In genomic region chr17:21428742-21429141, GRCh38 we compare ENCODE assay signal across 9 cellular contexts. TPM values are rescaled to one million over a fixed set of nuclear protein-coding genes. Genes with fewer than 3 reads are reported as not detected.
"Had no signal": no experiment of that assay in that cellular context is flagged by ENCODE, and none has a peak within 500 bp of the region (broad histone marks: within the 10 kb centered on the region; RNA-seq: fewer than 3 reads in every experiment).

No MANE protein-coding gene starts in this region.

RNA-seq across cellular contexts. Expression of gene KCNJ12, which starts 52.6 kb away (rescaled TPM):
- total RNA-seq: activated CD4-positive, alpha-beta T cell treated with anti-CD3 and anti-CD28 coated beads for 36 hours; activated CD4-positive, alpha-beta T cell treated with anti-CD3 and anti-CD28 coated beads, Interleukin-2, amount 10 ng/mL, durations not matched to agents 7 days and 5 days; activated CD8-positive, alpha-beta T cell treated with anti-CD3 and anti-CD28 coated beads, Interleukin-2, amount 10 ng/mL, durations not matched to agents 7 days and 5 days; activated naive CD4-positive, alpha-beta T cell treated with anti-CD3 and anti-CD28 coated beads for 36 hours; activated naive CD4-positive, alpha-beta T cell treated with anti-CD3 and anti-CD28 coated beads, Interleukin-2, amount 50 U/mL, for 72 hours; activated T-helper 1 cell treated with anti-CD3 and anti-CD28 coated beads, Interleukin-12 subunit alpha, Interleukin-12 subunit beta, Interleukin-2, Interleukin-4 antibody, amounts not matched to agents 30 ng/mL and 10 ng/mL and 1 ng/mL, durations not matched to agents 14 hours and 24 hours and 36 hours; MCF 10A; RPMI7951; SJSA1 had no signal
